ENCODE assay signal across 9 cellular contexts in the genomic region with DNA sequence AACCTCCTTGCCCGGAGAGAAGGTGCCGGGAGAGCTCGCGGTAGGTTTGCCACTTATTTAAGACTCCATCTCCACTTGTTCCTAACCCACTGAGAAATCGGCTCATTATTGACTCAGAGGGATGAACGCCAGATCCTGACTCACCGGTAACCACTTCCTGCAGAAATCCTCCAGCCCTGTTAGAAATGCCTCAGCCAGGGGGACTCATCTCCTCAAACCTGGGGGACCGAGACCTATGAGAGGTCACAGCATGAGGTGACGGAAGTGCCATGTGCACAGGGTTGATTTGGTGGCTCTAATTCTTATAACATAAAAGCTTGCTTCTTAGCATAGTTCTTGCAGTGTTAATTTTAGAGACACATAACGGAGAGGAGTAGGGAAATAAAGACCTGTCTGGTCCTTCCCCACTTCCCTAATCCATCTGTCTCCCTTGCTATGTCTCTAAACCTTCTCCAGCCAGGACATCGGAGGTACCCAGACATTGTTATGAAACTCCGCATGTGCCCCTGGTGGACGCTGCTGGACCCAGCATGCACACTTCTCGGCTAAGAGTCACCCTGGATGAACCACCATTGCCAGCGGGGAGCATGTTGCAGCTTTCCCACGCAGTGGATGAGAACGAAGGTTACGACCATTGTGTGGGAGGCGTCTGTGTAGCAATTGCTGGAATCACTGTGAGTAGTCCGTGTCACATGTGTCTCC.
DNase-seq lines count a peak whose midpoint lies in the region; ATAC-seq and TF ChIP-seq lines count a peak whose summit lies in the region.
"Had no signal": no experiment of that assay in that cellular context is flagged by ENCODE, and none has a peak within 500 bp of the region (broad histone marks: within the 10 kb centered on the region; RNA-seq: fewer than 3 reads in every experiment).

No MANE protein-coding gene starts in this region.

- intact Hi-C loops in activated CD8-positive, alpha-beta T cell treated with anti-CD3 and anti-CD28 coated beads for 36 hours (cut with micrococcal nuclease) = no loop called here
- intact Hi-C loops in PC-9 (cut with micrococcal nuclease; ENCODE audit: unreplicated experiment) = loop anchor here (2.0 to 10.0 kb wide), 3 partner anchors 28 to 222 kb away; no protein-coding TSS in a partner anchor

- no peak overlapping the region for H3K4me3 Mint-ChIP-seq in activated CD8-positive, alpha-beta T cell treated with anti-CD3 and anti-CD28 coated beads for 36 hours
- no peak overlapping the region for H3K4me3 Mint-ChIP-seq in activated CD8-positive, alpha-beta T cell treated with anti-CD3 and anti-CD28 coated beads, Interleukin-2, amount 10 ng/mL, durations not matched to agents 7 days and 5 days
- no peak overlapping the region for H3K4me3 Mint-ChIP-seq in stimulated activated effector memory CD8-positive, alpha-beta T cell treated with anti-CD3 and anti-CD28 coated beads, Interleukin-12 subunit alpha, Interleukin-12 subunit beta, amount 100 ng/mL, for 72 hours
- H3K4me3 Mint-ChIP-seq: stimulated activated naive CD8-positive, alpha-beta T cell treated with anti-CD3 and anti-CD28 coated beads, Interleukin-15, Interleukin-2, amounts not matched to agents 100 ng/mL and 50 ng/mL, for 24 hours had no signal

- H3K4me3 ChIP-seq in PC-9 = no peak overlapping the region; the same call in 1 of the 2 replicates

- peaks cover 6% of the 10 kb centered on the region for H3K27me3 Mint-ChIP-seq in activated CD8-positive, alpha-beta T cell treated with anti-CD3 and anti-CD28 coated beads for 36 hours
- no peaks in the 10 kb centered on the region for H3K27me3 Mint-ChIP-seq in activated CD8-positive, alpha-beta T cell treated with anti-CD3 and anti-CD28 coated beads, Interleukin-2, amount 10 ng/mL, durations not matched to agents 7 days and 5 days (ENCODE audit: low read depth)

- H3K4me1 ChIP-seq in PC-9 (replicated peaks; ENCODE audit: insufficient read depth) = peaks cover 31% of the 10 kb centered on the region

- no peaks in the 10 kb centered on the region for H4K20me1 ChIP-seq in PC-9 (ENCODE audit: insufficient read depth)

- no peaks in the 10 kb centered on the region for H3K9me2 ChIP-seq in PC-9 (ENCODE audit: insufficient read depth)

- TF ChIP-seq CTCF in activated CD8-positive, alpha-beta T cell treated with anti-CD3 and anti-CD28 coated beads for 36 hours (IDR thresholded peaks at IDR 0.05) = no peak
- TF ChIP-seq CTCF in PC-9 (conservative IDR thresholded peaks at IDR 0.05) = 0 out of 2 replicates have a peak, but pooled peaks have one; percentile 17

- H2AFZ ChIP-seq in PC-9 = 0 out of 2 replicates have a peak overlapping the region, but pooled peaks have one; percentile 31

- DNase-seq in activated CD8-positive, alpha-beta T cell treated with anti-CD3 and anti-CD28 coated beads for 36 hours = peak; percentile 26
- no peak for DNase-seq in activated CD8-positive, alpha-beta T cell treated with anti-CD3 and anti-CD28 coated beads, Interleukin-2, amount 10 ng/mL, durations not matched to agents 7 days and 5 days
- peak; percentile 61 to 85 for DNase-seq in PC-9
- peak; percentile 41 for DNase-seq in fibroblast of gingiva (ENCODE audit: low read depth)
- DNase-seq in stimulated activated effector memory CD8-positive, alpha-beta T cell treated with anti-CD3 and anti-CD28 coated beads, Interleukin-12 subunit alpha, Interleukin-12 subunit beta, amount 100 ng/mL, for 72 hours (ENCODE audit: low spot score in 2 of 2) = no peak
- no peak for DNase-seq in substantia nigra (lab: John Stamatoyannopoulos, UW)
- DNase-seq in globus pallidus (ENCODE audit: low spot score) = no peak

- H3K36me3 Mint-ChIP-seq in activated CD8-positive, alpha-beta T cell treated with anti-CD3 and anti-CD28 coated beads for 36 hours (ENCODE audit: low read depth) = no peaks in the 10 kb centered on the region
- H3K36me3 Mint-ChIP-seq in activated CD8-positive, alpha-beta T cell treated with anti-CD3 and anti-CD28 coated beads, Interleukin-2, amount 10 ng/mL, durations not matched to agents 7 days and 5 days (ENCODE audit: low read depth) = no peaks in the 10 kb centered on the region
- H3K36me3 Mint-ChIP-seq in stimulated activated effector memory CD8-positive, alpha-beta T cell treated with anti-CD3 and anti-CD28 coated beads, Interleukin-12 subunit alpha, Interleukin-12 subunit beta, amount 100 ng/mL, for 72 hours = no peaks in the 10 kb centered on the region

- CTCF ChIA-PET in activated CD8-positive, alpha-beta T cell treated with anti-CD3 and anti-CD28 coated beads for 36 hours (lab: Charles Lee) = no interaction called here
- CTCF ChIA-PET in activated CD8-positive, alpha-beta T cell treated with anti-CD3 and anti-CD28 coated beads, Interleukin-2, amount 10 ng/mL, durations not matched to agents 7 days and 5 days (lab: Charles Lee) = no interaction called here
- CTCF ChIA-PET in PC-9 (lab: Charles Lee) = no interaction called here

- H3K36me3 ChIP-seq in PC-9 (ENCODE audit: low read depth) = no peaks in the 10 kb centered on the region

- H3K9me3 ChIP-seq in PC-9 (ENCODE audit: insufficient read depth, low read depth) = peaks cover 9% of the 10 kb centered on the region; the same call in 1 of the 2 replicates

- no peak overlapping the region for H3K27ac Mint-ChIP-seq in activated CD8-positive, alpha-beta T cell treated with anti-CD3 and anti-CD28 coated beads for 36 hours
- no peak overlapping the region for H3K27ac Mint-ChIP-seq in activated CD8-positive, alpha-beta T cell treated with anti-CD3 and anti-CD28 coated beads, Interleukin-2, amount 10 ng/mL, durations not matched to agents 7 days and 5 days
- H3K27ac Mint-ChIP-seq in stimulated activated effector memory CD8-positive, alpha-beta T cell treated with anti-CD3 and anti-CD28 coated beads, Interleukin-12 subunit alpha, Interleukin-12 subunit beta, amount 100 ng/mL, for 72 hours = no peak overlapping the region
- H3K27ac Mint-ChIP-seq: stimulated activated naive CD8-positive, alpha-beta T cell treated with anti-CD3 and anti-CD28 coated beads, Interleukin-15, Interleukin-2, amounts not matched to agents 100 ng/mL and 50 ng/mL, for 24 hours had no signal

- peak; percentile 25 for ATAC-seq in activated CD8-positive, alpha-beta T cell treated with anti-CD3 and anti-CD28 coated beads for 36 hours
- no peak for ATAC-seq in activated CD8-positive, alpha-beta T cell treated with anti-CD3 and anti-CD28 coated beads, Interleukin-2, amount 10 ng/mL, durations not matched to agents 7 days and 5 days
- ATAC-seq in stimulated activated effector memory CD8-positive, alpha-beta T cell treated with anti-CD3 and anti-CD28 coated beads, Interleukin-12 subunit alpha, Interleukin-12 subunit beta, amount 100 ng/mL, for 72 hours = peak; percentile 48
- no peak for ATAC-seq in GM21367 (IDR thresholded peaks at IDR 0.05; ENCODE audit: unreplicated experiment)

- no peaks in the 10 kb centered on the region for H3K27me3 ChIP-seq in PC-9 (ENCODE audit: insufficient read depth, low read depth)

- peaks cover 12% of the 10 kb centered on the region for H3F3A ChIP-seq in PC-9 (ENCODE audit: insufficient read depth, low read depth)

- BruUV-seq in PC-9 (replicated peaks; lab: Mats Ljungman, UMichigan) = no TSS peak

- POLR2A ChIA-PET in activated CD8-positive, alpha-beta T cell treated with anti-CD3 and anti-CD28 coated beads for 36 hours (lab: Charles Lee) = no interaction called here
- POLR2A ChIA-PET in activated CD8-positive, alpha-beta T cell treated with anti-CD3 and anti-CD28 coated beads, Interleukin-2, amount 10 ng/mL, durations not matched to agents 7 days and 5 days (lab: Charles Lee) = no interaction called here
- POLR2A ChIA-PET in PC-9 (lab: Charles Lee; ENCODE audit: unreplicated experiment) = no interaction called here

- H3K79me2 ChIP-seq in PC-9 (ENCODE audit: low read depth) = no peaks in the 10 kb centered on the region

- no peaks in the 10 kb centered on the region for H3K9me3 Mint-ChIP-seq in activated CD8-positive, alpha-beta T cell treated with anti-CD3 and anti-CD28 coated beads for 36 hours
- H3K9me3 Mint-ChIP-seq in activated CD8-positive, alpha-beta T cell treated with anti-CD3 and anti-CD28 coated beads, Interleukin-2, amount 10 ng/mL, durations not matched to agents 7 days and 5 days (ENCODE audit: insufficient read depth) = no peaks in the 10 kb centered on the region
- peaks cover 2% of the 10 kb centered on the region for H3K9me3 Mint-ChIP-seq in stimulated activated effector memory CD8-positive, alpha-beta T cell treated with anti-CD3 and anti-CD28 coated beads, Interleukin-12 subunit alpha, Interleukin-12 subunit beta, amount 100 ng/mL, for 72 hours
- H3K9me3 Mint-ChIP-seq: stimulated activated naive CD8-positive, alpha-beta T cell treated with anti-CD3 and anti-CD28 coated beads, Interleukin-15, Interleukin-2, amounts not matched to agents 100 ng/mL and 50 ng/mL, for 24 hours had no signal

- H3K27ac ChIP-seq in PC-9 = peak overlapping the region; percentile 52
- no peak overlapping the region for H3K27ac ChIP-seq in substantia nigra (ENCODE audit: low read depth, low read length, poor library complexity, severe bottlenecking)

- peak overlapping the region; percentile 46 for H3K4me2 ChIP-seq in PC-9

- H3K4me1 Mint-ChIP-seq in activated CD8-positive, alpha-beta T cell treated with anti-CD3 and anti-CD28 coated beads for 36 hours (ENCODE audit: low read depth) = no peaks in the 10 kb centered on the region
- H3K4me1 Mint-ChIP-seq in activated CD8-positive, alpha-beta T cell treated with anti-CD3 and anti-CD28 coated beads, Interleukin-2, amount 10 ng/mL, durations not matched to agents 7 days and 5 days (ENCODE audit: low read depth) = no peaks in the 10 kb centered on the region
- H3K4me1 Mint-ChIP-seq in stimulated activated effector memory CD8-positive, alpha-beta T cell treated with anti-CD3 and anti-CD28 coated beads, Interleukin-12 subunit alpha, Interleukin-12 subunit beta, amount 100 ng/mL, for 72 hours = no peaks in the 10 kb centered on the region

Comparison
In these comparisons a context has a peak if more than half of its experiments do, and no peak if none do; other contexts are left out.
1. ATAC-seq: peak in activated CD8-positive, alpha-beta T cell treated with anti-CD3 and anti-CD28 coated beads for 36 hours (single experiment) and stimulated activated effector memory CD8-positive, alpha-beta T cell treated with anti-CD3 and anti-CD28 coated beads, Interleukin-12 subunit alpha, Interleukin-12 subunit beta, amount 100 ng/mL, for 72 hours (single experiment); none in activated CD8-positive, alpha-beta T cell treated with anti-CD3 and anti-CD28 coated beads, Interleukin-2, amount 10 ng/mL, durations not matched to agents 7 days and 5 days (single experiment) and GM21367 (single experiment).
2. DNase-seq: peak in activated CD8-positive, alpha-beta T cell treated with anti-CD3 and anti-CD28 coated beads for 36 hours (single experiment), PC-9 (2 of 2) and fibroblast of gingiva (single experiment); none in activated CD8-positive, alpha-beta T cell treated with anti-CD3 and anti-CD28 coated beads, Interleukin-2, amount 10 ng/mL, durations not matched to agents 7 days and 5 days (single experiment), stimulated activated effector memory CD8-positive, alpha-beta T cell treated with anti-CD3 and anti-CD28 coated beads, Interleukin-12 subunit alpha, Interleukin-12 subunit beta, amount 100 ng/mL, for 72 hours (0 of 2), substantia nigra (0 of 49) and globus pallidus (single experiment).